Comparison of ENCODE assay signal across 18 cellular contexts in the genomic region with DNA sequence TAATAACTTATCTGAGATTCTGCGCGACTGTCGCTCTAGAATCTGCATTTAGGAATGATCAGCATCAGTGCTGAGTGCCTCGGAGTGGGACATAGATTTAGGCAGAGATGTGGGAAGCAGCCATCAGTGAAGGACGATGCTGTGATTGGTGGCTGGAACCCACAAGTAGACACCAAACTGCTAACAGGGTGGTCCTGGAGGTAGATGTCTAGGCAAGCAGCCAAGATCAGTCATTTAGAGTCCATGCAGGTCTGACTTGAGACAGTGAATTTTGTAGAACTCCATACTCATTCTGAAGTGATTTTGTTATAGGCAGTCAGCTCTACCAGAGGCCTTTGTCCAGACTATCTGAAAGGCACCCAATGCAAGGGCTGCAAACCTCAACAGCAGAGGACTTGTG. TPM values are rescaled to one million over a fixed set of nuclear protein-coding genes. Genes with fewer than 3 reads are reported as not detected.
A peak's percentile ranks its signal among the peaks of the same experiment; 100 is the strongest.
DNase-seq lines count a peak whose midpoint lies in the region; ATAC-seq and TF ChIP-seq lines count a peak whose summit lies in the region.
"Had no signal": no experiment of that assay in that cellular context is flagged by ENCODE, and none has a peak within 500 bp of the region (broad histone marks: within the 10 kb centered on the region; RNA-seq: fewer than 3 reads in every experiment).

No MANE protein-coding gene starts in this region.

- peak; percentile 1; the same call in 1 of the 3 replicates for ATAC-seq in SK-N-SH treated with all-trans-retinoic acid at 6 μM for 48 hours
- no peak for ATAC-seq in thoracic aorta (ENCODE audit: insufficient number of reproducible peaks, low FRiP score, low read depth)
- ATAC-seq in HG02610 (IDR thresholded peaks at IDR 0.05; ENCODE audit: unreplicated experiment) = no peak
- ATAC-seq in GM18511 (IDR thresholded peaks at IDR 0.05; ENCODE audit: unreplicated experiment) = no peak
- ATAC-seq: activated T-cell treated with anti-CD3 and anti-CD28 coated beads, Interleukin-2, amount 50 U/mL, for 72 hours; left ventricle myocardium superior; stimulated activated effector memory CD8-positive, alpha-beta T cell treated with anti-CD3 and anti-CD28 coated beads, Interleukin-12 subunit alpha, Interleukin-12 subunit beta, amount 100 ng/mL, for 72 hours had no signal

- H3K9me3 Mint-ChIP-seq in HFFc6 = no peaks in the 10 kb centered on the region
- H3K9me3 Mint-ChIP-seq: activated T-cell treated with anti-CD3 and anti-CD28 coated beads, Interleukin-2, amount 50 U/mL, for 72 hours; stimulated activated effector memory CD8-positive, alpha-beta T cell treated with anti-CD3 and anti-CD28 coated beads, Interleukin-12 subunit alpha, Interleukin-12 subunit beta, amount 100 ng/mL, for 72 hours had no signal

- no peak overlapping the region for H3K4me2 ChIP-seq in hepatocyte

- H3K4me1 ChIP-seq in hepatocyte (ENCODE audit: insufficient read depth) (peaks cover 23% of the 10 kb centered on the region), thoracic aorta (ENCODE audit: control insufficient read depth in 1 of 2, low read depth in 2 of 2) (peaks cover 12 to 19% of the 10 kb centered on the region in 2 donors)

- H3K27me3 Mint-ChIP-seq in HFFc6 (ENCODE audit: insufficient read depth) = peaks cover 1% of the 10 kb centered on the region
- H3K27me3 Mint-ChIP-seq: B cell, progenitor cell of endocrine pancreas had no signal

- no peaks in the 10 kb centered on the region for H3K9me3 ChIP-seq in hepatocyte (ENCODE audit: low read depth)
- no peaks in the 10 kb centered on the region for H3K9me3 ChIP-seq in thoracic aorta
- H3K9me3 ChIP-seq: spleen had no signal

- H3K27ac ChIP-seq in hepatocyte (peak overlapping the region; percentile 78), thoracic aorta (peak overlapping the region; percentile 38 to 61)

- peak overlapping the region; percentile 84 for H3K27ac Mint-ChIP-seq in HFFc6
- H3K27ac Mint-ChIP-seq: activated T-cell treated with anti-CD3 and anti-CD28 coated beads, Interleukin-2, amount 50 U/mL, for 72 hours; B cell; progenitor cell of endocrine pancreas had no signal

- no peaks in the 10 kb centered on the region for H3K9me2 ChIP-seq in hepatocyte (replicated peaks; ENCODE audit: insufficient read depth)

- H3K4me3 ChIP-seq in hepatocyte (no peak overlapping the region), thoracic aorta (no peak overlapping the region)
- H3K4me3 ChIP-seq: spleen had no signal

- WGBS in hepatocyte (ENCODE audit: low lambda C conversion rate, missing lambda C conversion rate) = 89% methylated on average over 5 of the region's 5 CpGs

- H2AFZ ChIP-seq in hepatocyte = no peak overlapping the region

- H3K27me3 ChIP-seq in hepatocyte (no peaks in the 10 kb centered on the region), thoracic aorta (replicated peaks; ENCODE audit: insufficient read depth) (no peaks in the 10 kb centered on the region)
- H3K27me3 ChIP-seq: spleen had no signal

- H3K79me2 ChIP-seq in hepatocyte = no peaks in the 10 kb centered on the region

- peaks cover 90% of the 10 kb centered on the region for H3K4me1 Mint-ChIP-seq in HFFc6 (ENCODE audit: low read depth)

- TF ChIP-seq CTCF in HFFc6 (IDR thresholded peaks at IDR 0.05) = no peak
- TF ChIP-seq CTCF in hepatocyte (IDR thresholded peaks at IDR 0.05; ENCODE audit: poor library complexity) = no peak
- TF ChIP-seq CTCF in thoracic aorta (IDR thresholded peaks at IDR 0.05) = no peak

- no peak for DNase-seq in HFFc6
- no peak for DNase-seq in hepatocyte (ENCODE audit: low spot score)
- no peak for DNase-seq in thoracic aorta (ENCODE audit: low spot score)
- DNase-seq in NOMO-1 (lab: John Stamatoyannopoulos, UW; ENCODE audit: unreplicated experiment in 2 of 2) = no peak
- no peak for DNase-seq in NK-92 treated with Interleukin-12 subunit alpha and Interleukin-12 subunit beta, amount 100 ng/mL, for 24 hours (lab: John Stamatoyannopoulos, UW)
- DNase-seq: activated CD4-positive, alpha-beta T cell treated with anti-CD3 and anti-CD28 coated beads, Interleukin-2, amount 50 U/mL, for 4 hours; activated T-cell treated with anti-CD3 and anti-CD28 coated beads, Interleukin-2, amount 50 U/mL, for 72 hours; central memory CD4-positive, alpha-beta T cell; left ventricle myocardium superior; NCI-H146; spleen; SW 1271 had no signal

- no peaks in the 10 kb centered on the region for H3K36me3 Mint-ChIP-seq in HFFc6 (ENCODE audit: low read depth)
- H3K36me3 Mint-ChIP-seq: stimulated activated effector memory CD8-positive, alpha-beta T cell treated with anti-CD3 and anti-CD28 coated beads, Interleukin-12 subunit alpha, Interleukin-12 subunit beta, amount 100 ng/mL, for 72 hours had no signal

- no peaks in the 10 kb centered on the region for H3K36me3 ChIP-seq in hepatocyte (replicated peaks; ENCODE audit: insufficient read depth, low read depth)
- no peaks in the 10 kb centered on the region for H3K36me3 ChIP-seq in thoracic aorta
- H3K36me3 ChIP-seq: spleen had no signal

- no peaks in the 10 kb centered on the region for H4K20me1 ChIP-seq in hepatocyte (ENCODE audit: insufficient read depth, poor library complexity, severe bottlenecking)

- no peak overlapping the region; the same call in 1 of the 2 replicates for H3K4me3 Mint-ChIP-seq in HFFc6
- H3K4me3 Mint-ChIP-seq: activated T-cell treated with anti-CD3 and anti-CD28 coated beads, Interleukin-2, amount 50 U/mL, for 72 hours; B cell had no signal

TF ChIP-seq in SK-N-SH treated with all-trans-retinoic acid at 6 μM for 48 hours, 23 proteins besides CTCF, POLR2A, EP300 and RAD21:
- TF ChIP-seq ZFP30 (CRISPR knock-in tag; IDR thresholded peaks at IDR 0.05) (no peak), SNAI2 (CRISPR knock-in tag; IDR thresholded peaks at IDR 0.05) (no peak), ISL1 (CRISPR knock-in tag; IDR thresholded peaks at IDR 0.05) (no peak), BACH2 (CRISPR knock-in tag; IDR thresholded peaks at IDR 0.05; ENCODE audit: borderline replicate concordance) (no peak), ARNTL (CRISPR knock-in tag; IDR thresholded peaks at IDR 0.05; ENCODE audit: borderline replicate concordance, low read depth) (no peak), PPARA (CRISPR knock-in tag; IDR thresholded peaks at IDR 0.05; ENCODE audit: borderline replicate concordance) (no peak), ZNF565 (CRISPR knock-in tag; conservative IDR thresholded peaks at IDR 0.05; ENCODE audit: low read depth) (no peak)
- TF ChIP-seq, protein P1, sequence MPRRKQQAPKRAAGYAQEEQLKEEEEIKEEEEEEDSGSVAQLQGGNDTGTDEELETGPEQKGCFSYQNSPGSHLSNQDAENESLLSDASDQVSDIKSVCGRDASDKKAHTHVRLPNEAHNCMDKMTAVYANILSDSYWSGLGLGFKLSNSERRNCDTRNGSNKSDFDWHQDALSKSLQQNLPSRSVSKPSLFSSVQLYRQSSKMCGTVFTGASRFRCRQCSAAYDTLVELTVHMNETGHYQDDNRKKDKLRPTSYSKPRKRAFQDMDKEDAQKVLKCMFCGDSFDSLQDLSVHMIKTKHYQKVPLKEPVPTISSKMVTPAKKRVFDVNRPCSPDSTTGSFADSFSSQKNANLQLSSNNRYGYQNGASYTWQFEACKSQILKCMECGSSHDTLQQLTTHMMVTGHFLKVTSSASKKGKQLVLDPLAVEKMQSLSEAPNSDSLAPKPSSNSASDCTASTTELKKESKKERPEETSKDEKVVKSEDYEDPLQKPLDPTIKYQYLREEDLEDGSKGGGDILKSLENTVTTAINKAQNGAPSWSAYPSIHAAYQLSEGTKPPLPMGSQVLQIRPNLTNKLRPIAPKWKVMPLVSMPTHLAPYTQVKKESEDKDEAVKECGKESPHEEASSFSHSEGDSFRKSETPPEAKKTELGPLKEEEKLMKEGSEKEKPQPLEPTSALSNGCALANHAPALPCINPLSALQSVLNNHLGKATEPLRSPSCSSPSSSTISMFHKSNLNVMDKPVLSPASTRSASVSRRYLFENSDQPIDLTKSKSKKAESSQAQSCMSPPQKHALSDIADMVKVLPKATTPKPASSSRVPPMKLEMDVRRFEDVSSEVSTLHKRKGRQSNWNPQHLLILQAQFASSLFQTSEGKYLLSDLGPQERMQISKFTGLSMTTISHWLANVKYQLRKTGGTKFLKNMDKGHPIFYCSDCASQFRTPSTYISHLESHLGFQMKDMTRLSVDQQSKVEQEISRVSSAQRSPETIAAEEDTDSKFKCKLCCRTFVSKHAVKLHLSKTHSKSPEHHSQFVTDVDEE (CRISPR knock-in tag; IDR thresholded peaks at IDR 0.05) = no peak
- TF ChIP-seq, protein P2, sequence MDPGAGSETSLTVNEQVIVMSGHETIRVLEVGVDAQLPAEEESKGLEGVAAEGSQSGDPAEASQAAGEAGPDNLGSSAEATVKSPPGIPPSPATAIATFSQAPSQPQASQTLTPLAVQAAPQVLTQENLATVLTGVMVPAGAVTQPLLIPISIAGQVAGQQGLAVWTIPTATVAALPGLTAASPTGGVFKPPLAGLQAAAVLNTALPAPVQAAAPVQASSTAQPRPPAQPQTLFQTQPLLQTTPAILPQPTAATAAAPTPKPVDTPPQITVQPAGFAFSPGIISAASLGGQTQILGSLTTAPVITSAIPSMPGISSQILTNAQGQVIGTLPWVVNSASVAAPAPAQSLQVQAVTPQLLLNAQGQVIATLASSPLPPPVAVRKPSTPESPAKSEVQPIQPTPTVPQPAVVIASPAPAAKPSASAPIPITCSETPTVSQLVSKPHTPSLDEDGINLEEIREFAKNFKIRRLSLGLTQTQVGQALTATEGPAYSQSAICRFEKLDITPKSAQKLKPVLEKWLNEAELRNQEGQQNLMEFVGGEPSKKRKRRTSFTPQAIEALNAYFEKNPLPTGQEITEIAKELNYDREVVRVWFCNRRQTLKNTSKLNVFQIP (CRISPR knock-in tag; IDR thresholded peaks at IDR 0.05; ENCODE audit: borderline replicate concordance, low read depth) = no peak
- TF ChIP-seq, protein P3, sequence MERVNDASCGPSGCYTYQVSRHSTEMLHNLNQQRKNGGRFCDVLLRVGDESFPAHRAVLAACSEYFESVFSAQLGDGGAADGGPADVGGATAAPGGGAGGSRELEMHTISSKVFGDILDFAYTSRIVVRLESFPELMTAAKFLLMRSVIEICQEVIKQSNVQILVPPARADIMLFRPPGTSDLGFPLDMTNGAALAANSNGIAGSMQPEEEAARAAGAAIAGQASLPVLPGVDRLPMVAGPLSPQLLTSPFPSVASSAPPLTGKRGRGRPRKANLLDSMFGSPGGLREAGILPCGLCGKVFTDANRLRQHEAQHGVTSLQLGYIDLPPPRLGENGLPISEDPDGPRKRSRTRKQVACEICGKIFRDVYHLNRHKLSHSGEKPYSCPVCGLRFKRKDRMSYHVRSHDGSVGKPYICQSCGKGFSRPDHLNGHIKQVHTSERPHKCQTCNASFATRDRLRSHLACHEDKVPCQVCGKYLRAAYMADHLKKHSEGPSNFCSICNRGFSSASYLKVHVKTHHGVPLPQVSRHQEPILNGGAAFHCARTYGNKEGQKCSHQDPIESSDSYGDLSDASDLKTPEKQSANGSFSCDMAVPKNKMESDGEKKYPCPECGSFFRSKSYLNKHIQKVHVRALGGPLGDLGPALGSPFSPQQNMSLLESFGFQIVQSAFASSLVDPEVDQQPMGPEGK (CRISPR knock-in tag; IDR thresholded peaks at IDR 0.05; ENCODE audit: borderline replicate concordance) = no peak

RNA-seq across cellular contexts. Expression of a gene that starts 51.8 kb away (rescaled TPM):
- total RNA-seq in HFFc6 (2021; fragmentation: NEBNext Ultra II Directional; extraction: Animal tissue kit (Norgen Biotek cat#: 25700)) = 10 to 100 TPM; 13.2 to 18.9 (median 15.4) TPM
- 6.1 and 6.2 TPM in 2 replicates for total RNA-seq in hepatocyte
- polyA plus RNA-seq in hepatocyte = 3.0 and 3.5 TPM in 2 replicates
- total RNA-seq in thoracic aorta = 10 to 100 TPM; 32.5 to 32.8 TPM
